ENCODE assay signal across 8 cellular contexts in genomic region chr6:11609324-11610071, GRCh38.
DNase-seq lines count a peak whose midpoint lies in the region; ATAC-seq, FAIRE-seq and TF ChIP-seq lines count a peak whose summit lies in the region.

No MANE protein-coding gene starts in this region.

- DNase-seq in Caki2 (ENCODE audit: low read depth) = peak; percentile 85
- peak; percentile 66 for DNase-seq in T1000 (lab: John Stamatoyannopoulos, UW)
- DNase-seq in glomerular endothelial cell (ENCODE audit: extremely low read depth, low read depth, low spot score) = peak; percentile 99
- DNase-seq in GM12892 (ENCODE audit: insufficient read length) = no peak
- no peak for DNase-seq in DMS53 (lab: John Stamatoyannopoulos, UW)
- DNase-seq in CD8-positive, alpha-beta T cell = no peak
- no peak for DNase-seq in COR-L47 (lab: John Stamatoyannopoulos, UW)

- no peak for TF ChIP-seq CTCF in parathyroid adenoma (IDR thresholded peaks at IDR 0.05)
- no peak for TF ChIP-seq CTCF in CD8-positive, alpha-beta T cell (IDR thresholded peaks at IDR 0.05)

- no peaks in the 10 kb centered on the region for H3K9me3 Mint-ChIP-seq in CD8-positive, alpha-beta T cell

- TF ChIP-seq POLR2A in GM12892 (IDR thresholded peaks at IDR 0.05; ENCODE audit: low read depth, low read length) = no peak

- H3K4me2 ChIP-seq in parathyroid adenoma (ENCODE audit: low read length) = no peak overlapping the region

- H3K4me3 Mint-ChIP-seq in CD8-positive, alpha-beta T cell = no peak overlapping the region

- H3K27ac Mint-ChIP-seq in CD8-positive, alpha-beta T cell = no peak overlapping the region

- POLR2A ChIA-PET in CD8-positive, alpha-beta T cell (lab: Charles Lee) = no interaction called here

- in situ Hi-C loops in Caki2 (cut with HindIII; ENCODE audit: low pct_unique_long_range_greater_than_20kb, low sequenced_read_pairs) = no loop called here

- H3K4me1 Mint-ChIP-seq in CD8-positive, alpha-beta T cell (ENCODE audit: low read depth) = no peaks in the 10 kb centered on the region

- FAIRE-seq in GM12892 (lab: Jason Lieb, UNC) = no peak

- H3K27ac ChIP-seq in parathyroid adenoma = peak overlapping the region; percentile 3
- H3K27ac ChIP-seq in CD8-positive, alpha-beta T cell (ENCODE audit: low read depth, low read length) = no peak overlapping the region

- H3K4me1 ChIP-seq in parathyroid adenoma = peaks cover 8% of the 10 kb centered on the region
- no peaks in the 10 kb centered on the region for H3K4me1 ChIP-seq in CD8-positive, alpha-beta T cell (ENCODE audit: insufficient read depth, low read length)

- H3K79me2 ChIP-seq in parathyroid adenoma = no peaks in the 10 kb centered on the region

- H3K27me3 ChIP-seq in parathyroid adenoma (ENCODE audit: control insufficient read depth, insufficient read depth, low read length) = no peaks in the 10 kb centered on the region
- no peaks in the 10 kb centered on the region for H3K27me3 ChIP-seq in CD8-positive, alpha-beta T cell (ENCODE audit: insufficient read depth, low read length)

- ATAC-seq in CD8-positive, alpha-beta T cell = no peak

- no peak overlapping the region for H2AFZ ChIP-seq in parathyroid adenoma

- H3K36me3 Mint-ChIP-seq in CD8-positive, alpha-beta T cell = no peaks in the 10 kb centered on the region

- no peaks in the 10 kb centered on the region for H3K9me3 ChIP-seq in parathyroid adenoma (ENCODE audit: control insufficient read depth, low read length)
- no peaks in the 10 kb centered on the region for H3K9me3 ChIP-seq in CD8-positive, alpha-beta T cell (ENCODE audit: low read length)

- H3K36me3 ChIP-seq in parathyroid adenoma (ENCODE audit: control insufficient read depth, insufficient read depth, low read length) = no peaks in the 10 kb centered on the region
- H3K36me3 ChIP-seq in CD8-positive, alpha-beta T cell (ENCODE audit: insufficient read depth, low read length) = no peaks in the 10 kb centered on the region

- H3K9ac ChIP-seq in parathyroid adenoma = no peak overlapping the region

- H3K4me3 ChIP-seq in parathyroid adenoma (ENCODE audit: low read depth, low read length) = no peak overlapping the region
- H3K4me3 ChIP-seq in CD8-positive, alpha-beta T cell (ENCODE audit: low read depth, low read length) = no peak overlapping the region

- CTCF ChIA-PET in CD8-positive, alpha-beta T cell (lab: Charles Lee) = interaction anchor here (0.6 kb wide), 1 partner anchor 629 kb away, joined by 3 read pairs; no protein-coding TSS in a partner anchor

- peaks cover 11% of the 10 kb centered on the region for H3K27me3 Mint-ChIP-seq in CD8-positive, alpha-beta T cell (ENCODE audit: low read depth)

- intact Hi-C loops in CD8-positive, alpha-beta T cell (cut with DNase I, micrococcal nuclease) = no loop called here

Comparison
In these comparisons a context has a peak if more than half of its experiments do, and no peak if none do; other contexts are left out.
1. DNase-seq: peak in Caki2 (single experiment), T1000 (single experiment) and glomerular endothelial cell (single experiment); none in GM12892 (single experiment), DMS53 (single experiment), CD8-positive, alpha-beta T cell (0 of 7) and COR-L47 (single experiment).